ENCODE assay signal across 1 cellular context in genomic region chr11:64852804-64853520, GRCh38.
TF ChIP-seq lines count a peak whose summit lies in the region.

No MANE protein-coding gene starts in this region.

TF ChIP-seq in IMR-90, 13 proteins besides CTCF, POLR2A, EP300 and RAD21:
- TF ChIP-seq RCOR1 (IDR thresholded peaks at IDR 0.05; ENCODE audit: insufficient replicate concordance, low read length) (no peak), USF2 (IDR thresholded peaks at IDR 0.05; ENCODE audit: low read depth, low read length) (no peak), MXI1 (IDR thresholded peaks at IDR 0.05; ENCODE audit: borderline replicate concordance, low read depth, low read length) (no peak), CHD1 (IDR thresholded peaks at IDR 0.05; ENCODE audit: low read depth, low read length) (no peak), CEBPB (IDR thresholded peaks at IDR 0.05; ENCODE audit: low read depth, low read length) (no peak), FOS (IDR thresholded peaks at IDR 0.05; ENCODE audit: low read depth, low read length) (no peak), MAFK (IDR thresholded peaks at IDR 0.05; ENCODE audit: low read depth, low read length) (no peak), NFE2L2 (IDR thresholded peaks at IDR 0.05; ENCODE audit: low read depth, low read length) (no peak), MAZ (IDR thresholded peaks at IDR 0.05; ENCODE audit: borderline replicate concordance, low read depth, low read length) (no peak), SMC3 (IDR thresholded peaks at IDR 0.05; ENCODE audit: low read depth, low read length) (no peak), RFX5 (IDR thresholded peaks at IDR 0.05; ENCODE audit: low read depth, low read length) (no peak), BHLHE40 (IDR thresholded peaks at IDR 0.05; ENCODE audit: low read depth, low read length) (no peak), ELK1 (IDR thresholded peaks at IDR 0.05; ENCODE audit: borderline replicate concordance, low read depth, low read length) (no peak)
TF ChIP-seq in IMR-90: peak in this region for 0.
